8 cellular contexts compared by ENCODE assay signal in the genomic region with DNA sequence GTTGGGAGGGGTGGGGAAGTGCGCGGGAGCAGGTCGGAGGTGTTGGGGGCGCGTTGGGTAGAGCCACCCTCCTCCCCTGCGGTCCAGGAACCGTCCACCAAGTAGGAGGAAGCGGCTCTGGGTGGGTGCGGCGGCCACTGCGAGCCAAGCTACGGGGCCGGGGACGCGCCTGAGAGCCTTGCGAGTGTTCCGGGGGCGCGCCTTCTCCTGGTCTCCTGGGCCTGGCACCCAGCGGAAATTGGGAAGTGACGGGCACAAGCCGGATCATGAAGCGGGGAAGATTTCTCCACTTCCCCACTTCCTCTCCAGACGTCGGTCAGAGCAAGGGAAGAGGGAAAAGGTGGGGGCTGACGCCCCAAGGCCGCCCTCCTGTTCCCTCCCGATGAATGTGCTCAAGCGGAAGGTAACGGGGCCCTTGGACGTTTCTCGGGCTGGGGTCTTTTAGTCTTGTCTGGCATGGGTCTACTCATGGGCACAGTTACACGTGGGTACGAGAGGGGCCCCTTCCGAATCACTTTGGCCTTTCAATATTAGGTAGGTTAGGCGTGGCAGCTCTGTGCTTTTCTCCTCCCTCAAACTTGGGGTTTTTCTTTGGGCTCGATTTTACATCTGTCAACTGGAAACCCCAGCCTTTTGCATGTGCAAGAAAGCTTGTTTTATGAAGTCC. TPM values are rescaled to one million over a fixed set of nuclear protein-coding genes. Genes with fewer than 3 reads are reported as not detected.
DNase-seq lines count a peak whose midpoint lies in the region; ATAC-seq, FAIRE-seq and TF ChIP-seq lines count a peak whose summit lies in the region.

No MANE protein-coding gene starts in this region.

- H3K36me3 ChIP-seq in CD4-positive, alpha-beta memory T cell (ENCODE audit: insufficient read depth, low read length), result no peaks in the 10 kb centered on the region

- peaks cover 13 to 42% of the 10 kb centered on the region in 2 donors for H3K36me3 Mint-ChIP-seq in CD4-positive, alpha-beta memory T cell
- peaks cover 34% of the 10 kb centered on the region for H3K36me3 Mint-ChIP-seq in WTC11

- H3K27ac ChIP-seq in CD4-positive, alpha-beta memory T cell (ENCODE audit: low read depth, low read length), result peak overlapping the region; percentile 97
- peak overlapping the region; percentile 75 for H3K27ac ChIP-seq in foreskin keratinocyte

- H3K27ac Mint-ChIP-seq in CD4-positive, alpha-beta memory T cell, result peak overlapping the region; percentile 98 to 100 (median 99)
- peak overlapping the region; percentile 99 for H3K27ac Mint-ChIP-seq in WTC11

- no peaks in the 10 kb centered on the region for H3K27me3 Mint-ChIP-seq in CD4-positive, alpha-beta memory T cell
- no peaks in the 10 kb centered on the region for H3K27me3 Mint-ChIP-seq in WTC11 (ENCODE audit: low read depth)

- peaks cover 32 to 70% (median 46%) of the 10 kb centered on the region in 4 donors for H3K4me1 Mint-ChIP-seq in CD4-positive, alpha-beta memory T cell
- peaks cover 36% of the 10 kb centered on the region for H3K4me1 Mint-ChIP-seq in WTC11

- H3K9me3 Mint-ChIP-seq in CD4-positive, alpha-beta memory T cell, result peaks cover 0 to 8% (median 0%) of the 10 kb centered on the region in 8 donors
- no peaks in the 10 kb centered on the region for H3K9me3 Mint-ChIP-seq in WTC11

- H3K4me1 ChIP-seq in CD4-positive, alpha-beta memory T cell (ENCODE audit: insufficient read depth, low read length), result peaks cover 48% of the 10 kb centered on the region
- peaks cover 3% of the 10 kb centered on the region for H3K4me1 ChIP-seq in foreskin keratinocyte

- H3K9me3 ChIP-seq in CD4-positive, alpha-beta memory T cell (ENCODE audit: control insufficient read depth in 1 of 2, low read length in 2 of 2), result no peaks in the 10 kb centered on the region

- POLR2A ChIA-PET in CD4-positive, alpha-beta memory T cell (lab: Charles Lee; ENCODE audit: partially characterized antibody), result interaction anchor here (0.6 to 17.7 kb wide), 35 partner anchors 8 to 755 kb away, joined by 3 to 442 read pairs (median 6); a partner anchor contains a TSS
- POLR2A ChIA-PET in WTC11 (lab: Charles Lee), result interaction anchor here (0.6 to 1.9 kb wide), 5 partner anchors 21 to 137 kb away, joined by 3 to 32 read pairs (median 5); a partner anchor contains a TSS

- peak in 4 of 5 donors; percentile 31 to 69 (median 43) for DNase-seq in CD4-positive, alpha-beta memory T cell
- no peak for DNase-seq in WTC11 (ENCODE audit: low spot score)
- DNase-seq in foreskin keratinocyte, result peak in 1 of 2 donors; percentile 60
- DNase-seq in posterior vena cava (ENCODE audit: low spot score), result peak; percentile 94
- no peak for DNase-seq in GM12892 (ENCODE audit: insufficient read length)

- H3K4me3 ChIP-seq in CD4-positive, alpha-beta memory T cell (ENCODE audit: low read length in 2 of 2), result peak overlapping the region; percentile 17 to 99

- TF ChIP-seq CTCF in WTC11 (IDR thresholded peaks at IDR 0.05), result no peak
- no peak for TF ChIP-seq CTCF in foreskin keratinocyte (conservative IDR thresholded peaks at IDR 0.05)

- intact Hi-C loops in CD4-positive, alpha-beta memory T cell (cut with micrococcal nuclease), result loop anchor here (5.0 kb wide), 2 partner anchors 125 to 150 kb away; a partner anchor contains a TSS
- intact Hi-C loops in posterior vena cava (cut with DNase I), result no loop called here

- no peak for FAIRE-seq in GM12892 (lab: Jason Lieb, UNC)

- no peaks in the 10 kb centered on the region for H3K27me3 ChIP-seq in CD4-positive, alpha-beta memory T cell (ENCODE audit: insufficient read depth, low read length)
- no peaks in the 10 kb centered on the region for H3K27me3 ChIP-seq in foreskin keratinocyte

- CTCF ChIA-PET in CD4-positive, alpha-beta memory T cell (lab: Charles Lee; ENCODE audit: partially characterized antibody), result interaction anchor here (0.9 to 2.6 kb wide), 9 partner anchors 20 to 757 kb away, joined by 3 to 19 read pairs (median 3); a partner anchor contains a TSS
- CTCF ChIA-PET in WTC11 (lab: Charles Lee), result interaction anchor here (1.0 to 2.1 kb wide), 5 partner anchors 20 to 179 kb away, joined by 3 to 9 read pairs (median 6); a partner anchor contains a TSS

- peak overlapping the region; percentile 96 to 100 (median 98) for H3K4me3 Mint-ChIP-seq in CD4-positive, alpha-beta memory T cell
- peak overlapping the region; percentile 98 for H3K4me3 Mint-ChIP-seq in WTC11

- ATAC-seq in HG02870 (IDR thresholded peaks at IDR 0.05; ENCODE audit: unreplicated experiment) (peak; percentile 2), WTC11 (no peak), foreskin keratinocyte (peak; percentile 17), HG03432 (IDR thresholded peaks at IDR 0.05; ENCODE audit: unreplicated experiment) (no peak), HG03457 (IDR thresholded peaks at IDR 0.05; ENCODE audit: unreplicated experiment) (no peak)

- TF ChIP-seq POLR2A in GM12892 (IDR thresholded peaks at IDR 0.05; ENCODE audit: low read depth, low read length), result no peak

TF ChIP-seq in WTC11, 78 proteins besides CTCF, POLR2A, EP300 and RAD21:
- TF ChIP-seq ZNF671 (CRISPR knock-in tag; IDR thresholded peaks at IDR 0.05) (no peak), ETV6 (CRISPR knock-in tag; IDR thresholded peaks at IDR 0.05) (no peak), NR2C2 (CRISPR knock-in tag; IDR thresholded peaks at IDR 0.05) (no peak), FOXJ3 (CRISPR knock-in tag; IDR thresholded peaks at IDR 0.05; ENCODE audit: borderline replicate concordance) (no peak), ATF1 (CRISPR knock-in tag; IDR thresholded peaks at IDR 0.05) (no peak)
- TF ChIP-seq, protein P1, sequence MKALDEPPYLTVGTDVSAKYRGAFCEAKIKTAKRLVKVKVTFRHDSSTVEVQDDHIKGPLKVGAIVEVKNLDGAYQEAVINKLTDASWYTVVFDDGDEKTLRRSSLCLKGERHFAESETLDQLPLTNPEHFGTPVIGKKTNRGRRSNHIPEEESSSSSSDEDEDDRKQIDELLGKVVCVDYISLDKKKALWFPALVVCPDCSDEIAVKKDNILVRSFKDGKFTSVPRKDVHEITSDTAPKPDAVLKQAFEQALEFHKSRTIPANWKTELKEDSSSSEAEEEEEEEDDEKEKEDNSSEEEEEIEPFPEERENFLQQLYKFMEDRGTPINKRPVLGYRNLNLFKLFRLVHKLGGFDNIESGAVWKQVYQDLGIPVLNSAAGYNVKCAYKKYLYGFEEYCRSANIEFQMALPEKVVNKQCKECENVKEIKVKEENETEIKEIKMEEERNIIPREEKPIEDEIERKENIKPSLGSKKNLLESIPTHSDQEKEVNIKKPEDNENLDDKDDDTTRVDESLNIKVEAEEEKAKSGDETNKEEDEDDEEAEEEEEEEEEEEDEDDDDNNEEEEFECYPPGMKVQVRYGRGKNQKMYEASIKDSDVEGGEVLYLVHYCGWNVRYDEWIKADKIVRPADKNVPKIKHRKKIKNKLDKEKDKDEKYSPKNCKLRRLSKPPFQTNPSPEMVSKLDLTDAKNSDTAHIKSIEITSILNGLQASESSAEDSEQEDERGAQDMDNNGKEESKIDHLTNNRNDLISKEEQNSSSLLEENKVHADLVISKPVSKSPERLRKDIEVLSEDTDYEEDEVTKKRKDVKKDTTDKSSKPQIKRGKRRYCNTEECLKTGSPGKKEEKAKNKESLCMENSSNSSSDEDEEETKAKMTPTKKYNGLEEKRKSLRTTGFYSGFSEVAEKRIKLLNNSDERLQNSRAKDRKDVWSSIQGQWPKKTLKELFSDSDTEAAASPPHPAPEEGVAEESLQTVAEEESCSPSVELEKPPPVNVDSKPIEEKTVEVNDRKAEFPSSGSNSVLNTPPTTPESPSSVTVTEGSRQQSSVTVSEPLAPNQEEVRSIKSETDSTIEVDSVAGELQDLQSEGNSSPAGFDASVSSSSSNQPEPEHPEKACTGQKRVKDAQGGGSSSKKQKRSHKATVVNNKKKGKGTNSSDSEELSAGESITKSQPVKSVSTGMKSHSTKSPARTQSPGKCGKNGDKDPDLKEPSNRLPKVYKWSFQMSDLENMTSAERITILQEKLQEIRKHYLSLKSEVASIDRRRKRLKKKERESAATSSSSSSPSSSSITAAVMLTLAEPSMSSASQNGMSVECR (CRISPR knock-in tag; IDR thresholded peaks at IDR 0.05; ENCODE audit: borderline replicate concordance), result peak; percentile 50; the same call in 1 of the 2 replicates

RNA-seq across cellular contexts. Expression of a gene that starts 0.9 kb away (rescaled TPM):
- total RNA-seq in CD4-positive, alpha-beta memory T cell, result 100 to 1,000 TPM; 158 to 196 TPM
- polyA plus RNA-seq in CD4-positive, alpha-beta memory T cell, result 10 to 100 TPM; 66.2 to 78.2 TPM
- 92.0 to 146 TPM (median 137 TPM) in 3 replicates for total RNA-seq in WTC11 (2021)
- 50.3 and 57.6 TPM in 2 replicates for total RNA-seq in foreskin keratinocyte
- 45.3 and 54.8 TPM in 2 replicates for polyA plus RNA-seq in foreskin keratinocyte
- total RNA-seq in posterior vena cava, result 10 to 100 TPM; 39.7 to 51.7 TPM
- polyA plus RNA-seq in GM12892 (2012; ENCODE audit: missing spikeins), result 52.5 TPM

RNA-seq across cellular contexts. Expression of a gene that starts 21.2 kb away (rescaled TPM):
- 100 to 1,000 TPM; 183 to 189 TPM for total RNA-seq in CD4-positive, alpha-beta memory T cell
- 100 to 1,000 TPM; 213 to 231 TPM for polyA plus RNA-seq in CD4-positive, alpha-beta memory T cell
- total RNA-seq in WTC11 (2021), result 144 to 163 TPM (median 154 TPM) in 3 replicates
- total RNA-seq in foreskin keratinocyte, result 99.1 and 103 TPM in 2 replicates
- 108 and 115 TPM in 2 replicates for polyA plus RNA-seq in foreskin keratinocyte
- total RNA-seq in posterior vena cava, result 10 to 100 TPM; 63.4 to 68.9 TPM
- 121 TPM for polyA plus RNA-seq in GM12892 (2012; ENCODE audit: missing spikeins)

RNA-seq across cellular contexts. Expression of a gene that starts 24.3 kb away (rescaled TPM):
- 10 to 100 TPM; 61.0 to 61.5 TPM for total RNA-seq in CD4-positive, alpha-beta memory T cell
- polyA plus RNA-seq in CD4-positive, alpha-beta memory T cell, result 10 to 100 TPM; 36.1 to 38.7 TPM
- total RNA-seq in WTC11 (2021), result 35.9 to 47.3 TPM (median 41.7 TPM) in 3 replicates
- 23.6 and 28.7 TPM in 2 replicates for total RNA-seq in foreskin keratinocyte
- 28.6 and 32.6 TPM in 2 replicates for polyA plus RNA-seq in foreskin keratinocyte
- total RNA-seq in posterior vena cava, result 10 to 100 TPM; 18.8 to 31.8 TPM
- polyA plus RNA-seq in GM12892 (2012; ENCODE audit: missing spikeins), result 32.9 TPM

RNA-seq across cellular contexts. Expression of a gene that starts 24.4 kb away (rescaled TPM):
- not detected for total RNA-seq in CD4-positive, alpha-beta memory T cell
- under 1 TPM in 1 of 2 donors, not detected in 1; 0.34 TPM for polyA plus RNA-seq in CD4-positive, alpha-beta memory T cell
- total RNA-seq in WTC11 (2021), result 0.71 to 0.85 TPM (median 0.80 TPM) in 3 replicates
- 0.32 and 0.34 TPM in 2 replicates for total RNA-seq in foreskin keratinocyte
- 0.11 and 0.13 TPM in 2 replicates for polyA plus RNA-seq in foreskin keratinocyte
- under 1 TPM; 0.24 to 0.46 TPM for total RNA-seq in posterior vena cava
- polyA plus RNA-seq in GM12892 (2012; ENCODE audit: missing spikeins), result not detected

RNA-seq across cellular contexts. Expression of a gene that starts 48.9 kb away (rescaled TPM):
- total RNA-seq in CD4-positive, alpha-beta memory T cell, result 10 to 100 TPM; 28.1 to 31.7 TPM
- 10 to 100 TPM; 13.3 to 18.5 TPM for polyA plus RNA-seq in CD4-positive, alpha-beta memory T cell
- 4.4 to 4.9 TPM (median 4.7 TPM) in 3 replicates for total RNA-seq in WTC11 (2021)
- total RNA-seq in foreskin keratinocyte, result 5.4 and 5.5 TPM in 2 replicates
- polyA plus RNA-seq in foreskin keratinocyte, result 5.5 and 6.5 TPM in 2 replicates
- total RNA-seq in posterior vena cava, result 10 to 100 TPM; 38.6 to 73.9 TPM
- polyA plus RNA-seq in GM12892 (2012; ENCODE audit: missing spikeins), result 0.49 TPM

Comparison
In these comparisons a context has a peak if more than half of its experiments do, and no peak if none do; other contexts are left out.
1. DNase-seq: peak in CD4-positive, alpha-beta memory T cell (4 of 5) and posterior vena cava (single experiment); none in WTC11 (single experiment) and GM12892 (single experiment).
2. ATAC-seq: peak in HG02870 (single experiment) and foreskin keratinocyte (single experiment); none in WTC11 (single experiment), HG03432 (single experiment) and HG03457 (single experiment).